ENCODE assay signal across 21 cellular contexts in the genomic region with DNA sequence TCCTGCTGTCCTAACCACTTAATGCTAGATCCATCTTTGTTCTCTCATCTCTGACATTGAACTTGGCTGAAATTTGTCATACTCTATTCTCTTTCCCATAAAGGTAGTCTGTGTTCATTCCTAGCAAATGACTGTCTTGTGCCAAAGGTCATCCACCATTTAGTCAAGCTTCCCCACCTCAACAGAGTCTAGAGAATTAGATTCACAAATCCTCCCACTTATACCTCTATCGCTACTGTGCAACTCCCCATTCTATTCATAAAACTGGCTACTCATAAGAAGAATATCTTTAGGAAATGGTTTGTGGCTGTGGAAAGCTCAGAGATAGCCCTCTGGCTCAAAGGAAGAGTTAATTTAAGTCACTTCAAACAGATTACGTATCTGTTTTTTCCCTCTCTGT. TPM values are rescaled to one million over a fixed set of nuclear protein-coding genes. Genes with fewer than 3 reads are reported as not detected.
DNase-seq lines count a peak whose midpoint lies in the region; ATAC-seq and TF ChIP-seq lines count a peak whose summit lies in the region.
"Had no signal": no experiment of that assay in that cellular context is flagged by ENCODE, and none has a peak within 500 bp of the region (broad histone marks: within the 10 kb centered on the region; RNA-seq: fewer than 3 reads in every experiment).

No MANE protein-coding gene starts in this region.

- H3K9me3 ChIP-seq in CD4-positive, alpha-beta T cell (ENCODE audit: control insufficient read depth, low read length): no peaks in the 10 kb centered on the region
- no peaks in the 10 kb centered on the region for H3K9me3 ChIP-seq in hepatocyte (ENCODE audit: low read depth)
- H3K9me3 ChIP-seq: stomach, upper lobe of left lung had no signal

- WGBS in hepatocyte (ENCODE audit: low lambda C conversion rate, missing lambda C conversion rate): 89% methylated on average over 2 of the region's 2 CpGs

- peak overlapping the region; percentile 61 for H3K27ac Mint-ChIP-seq in CD4-positive, alpha-beta T cell
- H3K27ac Mint-ChIP-seq in activated naive CD8-positive, alpha-beta T cell treated with anti-CD3 and anti-CD28 coated beads for 36 hours: peak overlapping the region; percentile 14
- H3K27ac Mint-ChIP-seq in naive thymus-derived CD8-positive, alpha-beta T cell: peak overlapping the region in 6 of 10 donors; percentile 7 to 80 (median 60)
- H3K27ac Mint-ChIP-seq: activated CD4-positive, alpha-beta T cell treated with anti-CD3 and anti-CD28 coated beads, Interleukin-2, amount 10 ng/mL, durations not matched to agents 7 days and 5 days; effector memory CD8-positive, alpha-beta T cell; nephron progenitor cell had no signal

- peak; percentile 59 to 66 for ATAC-seq in activated CD4-positive, CD25-positive, alpha-beta regulatory T cell treated with anti-CD3 and anti-CD28 coated beads, Interleukin-2, amount 50 U/mL, for 24 hours
- no peak for ATAC-seq in CD4-positive, alpha-beta T cell (ENCODE audit: poor library complexity)
- ATAC-seq in naive thymus-derived CD8-positive, alpha-beta T cell: no peak
- no peak for ATAC-seq in GM19023 (IDR thresholded peaks at IDR 0.05; ENCODE audit: unreplicated experiment)
- ATAC-seq: effector memory CD8-positive, alpha-beta T cell had no signal

- no peak for TF ChIP-seq CTCF in CD4-positive, alpha-beta T cell (IDR thresholded peaks at IDR 0.05)
- no peak for TF ChIP-seq CTCF in hepatocyte (IDR thresholded peaks at IDR 0.05; ENCODE audit: poor library complexity)

- H3K9me2 ChIP-seq in hepatocyte (replicated peaks; ENCODE audit: insufficient read depth): no peaks in the 10 kb centered on the region

- H2AFZ ChIP-seq in hepatocyte: no peak overlapping the region

- no peak for DNase-seq in activated CD4-positive, CD25-positive, alpha-beta regulatory T cell treated with anti-CD3 and anti-CD28 coated beads, Interleukin-2, amount 50 U/mL, for 72 hours
- no peak for DNase-seq in CD4-positive, alpha-beta T cell
- DNase-seq in activated naive CD8-positive, alpha-beta T cell treated with anti-CD3 and anti-CD28 coated beads for 36 hours: no peak
- DNase-seq in naive thymus-derived CD8-positive, alpha-beta T cell: no peak
- no peak for DNase-seq in hepatocyte (ENCODE audit: low spot score)
- DNase-seq in GF-D8 (lab: John Stamatoyannopoulos, UW): no peak
- DNase-seq: 8988T; activated CD4-positive, alpha-beta T cell treated with anti-CD3 and anti-CD28 coated beads, Interleukin-2, amount 10 ng/mL, durations not matched to agents 7 days and 5 days; effector memory CD8-positive, alpha-beta T cell; mesenchymal stem cell; NCI-H146; NCI-H2171; NCI-H69; nephron progenitor cell; posterior cingulate gyrus; stimulated activated CD4-positive, alpha-beta T cell treated with anti-CD3 and anti-CD28 coated beads, Interleukin-2, amount 100 ng/mL, for 24 hours; stomach; upper lobe of left lung had no signal

- H3K4me3 ChIP-seq in hepatocyte: no peak overlapping the region
- H3K4me3 ChIP-seq: stomach, upper lobe of left lung had no signal

- intact Hi-C loops in CD4-positive, alpha-beta T cell (cut with DNase I, micrococcal nuclease): no loop called here

- H3K27ac ChIP-seq in CD4-positive, alpha-beta T cell (ENCODE audit: low read depth, low read length): peak overlapping the region; percentile 1
- H3K27ac ChIP-seq in hepatocyte: no peak overlapping the region
- H3K27ac ChIP-seq: stomach, upper lobe of left lung had no signal

- H3K36me3 Mint-ChIP-seq in CD4-positive, alpha-beta T cell (ENCODE audit: low read depth): peaks cover 8% of the 10 kb centered on the region
- H3K36me3 Mint-ChIP-seq in activated naive CD8-positive, alpha-beta T cell treated with anti-CD3 and anti-CD28 coated beads for 36 hours: peaks cover 22% of the 10 kb centered on the region
- H3K36me3 Mint-ChIP-seq in naive thymus-derived CD8-positive, alpha-beta T cell: no peaks in the 10 kb centered on the region

- H3K4me2 ChIP-seq in hepatocyte: no peak overlapping the region

- no peaks in the 10 kb centered on the region for H3K9me3 Mint-ChIP-seq in CD4-positive, alpha-beta T cell
- H3K9me3 Mint-ChIP-seq in activated naive CD8-positive, alpha-beta T cell treated with anti-CD3 and anti-CD28 coated beads for 36 hours: peaks cover 7% of the 10 kb centered on the region
- H3K9me3 Mint-ChIP-seq in naive thymus-derived CD8-positive, alpha-beta T cell: no peaks in the 10 kb centered on the region
- H3K9me3 Mint-ChIP-seq: effector memory CD8-positive, alpha-beta T cell; nephron progenitor cell had no signal

- peaks cover under 1% of the 10 kb centered on the region for H3K4me1 ChIP-seq in hepatocyte (ENCODE audit: insufficient read depth)

- POLR2A ChIA-PET in CD4-positive, alpha-beta T cell (lab: Charles Lee): interaction anchor here (0.7 to 3.4 kb wide), 10 partner anchors 9 to 60 kb away, joined by 3 to 24 read pairs (median 5); partner anchors contain the start of gene MBNL1
- POLR2A ChIA-PET in naive thymus-derived CD8-positive, alpha-beta T cell (lab: Charles Lee): interaction anchor here (1.0 to 1.9 kb wide), 5 partner anchors 8 to 60 kb away, joined by 3 to 11 read pairs (median 3); partner anchors contain the start of gene MBNL1

- H3K36me3 ChIP-seq in hepatocyte (replicated peaks; ENCODE audit: insufficient read depth, low read depth): no peaks in the 10 kb centered on the region
- H3K36me3 ChIP-seq: stomach, upper lobe of left lung had no signal

- CTCF ChIA-PET in CD4-positive, alpha-beta T cell (lab: Charles Lee): interaction anchor here (1.1 to 1.5 kb wide), 3 partner anchors 9 to 25 kb away, joined by 3 read pairs; no protein-coding TSS in a partner anchor

- H4K20me1 ChIP-seq in hepatocyte (ENCODE audit: insufficient read depth, poor library complexity, severe bottlenecking): no peaks in the 10 kb centered on the region

- H3K27me3 Mint-ChIP-seq in CD4-positive, alpha-beta T cell: no peaks in the 10 kb centered on the region
- H3K27me3 Mint-ChIP-seq in activated naive CD8-positive, alpha-beta T cell treated with anti-CD3 and anti-CD28 coated beads for 36 hours: no peaks in the 10 kb centered on the region
- H3K27me3 Mint-ChIP-seq in naive thymus-derived CD8-positive, alpha-beta T cell: no peaks in the 10 kb centered on the region
- H3K27me3 Mint-ChIP-seq: activated CD4-positive, alpha-beta T cell treated with anti-CD3 and anti-CD28 coated beads, Interleukin-2, amount 10 ng/mL, durations not matched to agents 7 days and 5 days; B cell; effector memory CD8-positive, alpha-beta T cell had no signal

- no peaks in the 10 kb centered on the region for H3K79me2 ChIP-seq in hepatocyte

- H3K4me3 Mint-ChIP-seq in CD4-positive, alpha-beta T cell: peak overlapping the region; percentile 14
- H3K4me3 Mint-ChIP-seq in activated naive CD8-positive, alpha-beta T cell treated with anti-CD3 and anti-CD28 coated beads for 36 hours: no peak overlapping the region
- peak overlapping the region in 1 of 10 donors; percentile 2 for H3K4me3 Mint-ChIP-seq in naive thymus-derived CD8-positive, alpha-beta T cell
- H3K4me3 Mint-ChIP-seq: activated CD4-positive, alpha-beta T cell treated with anti-CD3 and anti-CD28 coated beads, Interleukin-2, amount 10 ng/mL, durations not matched to agents 7 days and 5 days; B cell; effector memory CD8-positive, alpha-beta T cell; nephron progenitor cell had no signal

- H3K27me3 ChIP-seq in CD4-positive, alpha-beta T cell (ENCODE audit: control insufficient read depth, insufficient read depth, low read length): no peaks in the 10 kb centered on the region
- no peaks in the 10 kb centered on the region for H3K27me3 ChIP-seq in hepatocyte
- H3K27me3 ChIP-seq: stomach, upper lobe of left lung had no signal

- peaks cover 87% of the 10 kb centered on the region for H3K4me1 Mint-ChIP-seq in CD4-positive, alpha-beta T cell (ENCODE audit: low read depth)
- H3K4me1 Mint-ChIP-seq in activated naive CD8-positive, alpha-beta T cell treated with anti-CD3 and anti-CD28 coated beads for 36 hours: peaks cover 61% of the 10 kb centered on the region
- peaks cover 30 to 79% (median 65%) of the 10 kb centered on the region in 4 donors for H3K4me1 Mint-ChIP-seq in naive thymus-derived CD8-positive, alpha-beta T cell
- H3K4me1 Mint-ChIP-seq: nephron progenitor cell had no signal

RNA-seq across cellular contexts. Expression of gene MBNL1, which starts 59.7 kb away (rescaled TPM):
- total RNA-seq in CD4-positive, alpha-beta T cell: 100 to 1,000 TPM; 551 to 561 TPM
- total RNA-seq in activated naive CD8-positive, alpha-beta T cell treated with anti-CD3 and anti-CD28 coated beads for 36 hours: 100 to 1,000 TPM; 385 to 392 TPM
- 100 to 1,000 TPM; 419 to 423 TPM for total RNA-seq in naive thymus-derived CD8-positive, alpha-beta T cell
- polyA plus RNA-seq in naive thymus-derived CD8-positive, alpha-beta T cell: 100 to 1,000 TPM; 298 to 370 (median 331) TPM
- total RNA-seq in hepatocyte: 98.5 and 104 TPM in 2 replicates
- 20.5 and 27.9 TPM in 2 replicates for polyA plus RNA-seq in hepatocyte

Comparison
In these comparisons a context has a peak if more than half of its experiments do, and no peak if none do; other contexts are left out.
1. ATAC-seq: peak in activated CD4-positive, CD25-positive, alpha-beta regulatory T cell treated with anti-CD3 and anti-CD28 coated beads, Interleukin-2, amount 50 U/mL, for 24 hours (2 of 2); none in CD4-positive, alpha-beta T cell (single experiment), naive thymus-derived CD8-positive, alpha-beta T cell (0 of 2) and GM19023 (single experiment).
2. Peak in every context shown above with its lines, with median percentiles within 50 percentile points of each other: H3K27ac Mint-ChIP-seq.